In the genomic region with DNA sequence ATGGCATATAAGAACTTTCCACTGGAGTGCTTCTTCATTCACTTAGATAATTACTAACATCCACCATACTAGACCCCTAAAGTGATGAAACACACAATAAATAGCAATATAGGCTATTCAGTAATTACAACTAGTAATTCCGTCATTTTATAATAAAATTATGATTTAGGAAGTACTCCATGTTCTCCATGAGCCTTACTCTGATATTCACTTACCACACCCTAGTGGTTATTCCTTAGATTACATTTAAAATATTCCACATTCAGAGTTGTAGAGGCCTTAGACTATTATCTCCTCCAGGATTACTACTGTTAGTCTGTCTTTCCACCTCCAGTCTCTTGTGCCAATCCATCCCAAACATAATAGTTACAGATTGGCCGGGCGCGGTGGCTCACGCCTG, we compare ENCODE assay signal across 11 cellular contexts.
DNase-seq lines count a peak whose midpoint lies in the region; ATAC-seq, FAIRE-seq and TF ChIP-seq lines count a peak whose summit lies in the region.
"Had no signal": no experiment of that assay in that cellular context is flagged by ENCODE, and none has a peak within 500 bp of the region (broad histone marks: within the 10 kb centered on the region; RNA-seq: fewer than 3 reads in every experiment).

No MANE protein-coding gene starts in this region.

- H3K9me3 ChIP-seq in Loucy (ENCODE audit: insufficient read depth, low read depth, low read length) (no peaks in the 10 kb centered on the region), neutrophil (no peaks in the 10 kb centered on the region)

- DNase-seq in DMS 273 (lab: John Stamatoyannopoulos, UW; ENCODE audit: unreplicated experiment): peak; percentile 48
- no peak for DNase-seq in DMS 273 treated with DMSO at 0.1 percent for 48 hours (lab: John Stamatoyannopoulos, UW)
- peak; percentile 14 for DNase-seq in MCF 10A (ENCODE audit: unreplicated experiment)
- DNase-seq in urothelium cell line (ENCODE audit: low spot score): no peak
- DNase-seq: 8988T had no signal

- no peaks in the 10 kb centered on the region for H3K9me2 ChIP-seq in Loucy (replicated peaks; ENCODE audit: low read depth, low read length)

- POLR2A ChIA-PET in MCF 10A (lab: Yijun Ruan, JAX): no interaction called here

- H3K27me3 Mint-ChIP-seq in MCF 10A (ENCODE audit: insufficient read depth, unreplicated experiment): no peaks in the 10 kb centered on the region

- TF ChIP-seq CTCF in Loucy (conservative IDR thresholded peaks at IDR 0.05; ENCODE audit: low read length) (peak; percentile 54), MCF 10A (IDR thresholded peaks at IDR 0.05; ENCODE audit: unreplicated experiment) (no peak), neutrophil (IDR thresholded peaks at IDR 0.05) (peak; percentile 9)

- no peak overlapping the region for H2AFZ ChIP-seq in Loucy (ENCODE audit: low read length)

- FAIRE-seq in urothelium cell line (lab: Jason Lieb, UNC): no peak

- H3K4me1 Mint-ChIP-seq in MCF 10A (ENCODE audit: insufficient read depth, unreplicated experiment): peaks cover 21% of the 10 kb centered on the region

- intact Hi-C loops in MCF 10A (cut with micrococcal nuclease): no loop called here

- H3K27ac Mint-ChIP-seq in MCF 10A (ENCODE audit: low read depth, unreplicated experiment): no peak overlapping the region

- no peaks in the 10 kb centered on the region for H3F3A ChIP-seq in Loucy (ENCODE audit: low read depth)

- no peak overlapping the region for H3K9ac ChIP-seq in Loucy (ENCODE audit: low read depth, low read length, poor library complexity, severe bottlenecking)

- H3K27me3 ChIP-seq in Loucy (ENCODE audit: insufficient read depth, low read length, poor library complexity, severe bottlenecking) (no peaks in the 10 kb centered on the region), neutrophil (no peaks in the 10 kb centered on the region)

- H3K36me3 ChIP-seq in Loucy (ENCODE audit: insufficient read depth, low read length) (peaks cover 75% of the 10 kb centered on the region), neutrophil (peaks cover 38% of the 10 kb centered on the region)

- no peak overlapping the region for H3K4me2 ChIP-seq in Loucy (ENCODE audit: low read depth, low read length, poor library complexity, severe bottlenecking)

- BruUV-seq in MCF 10A (replicated peaks; lab: Mats Ljungman, UMichigan): no TSS peak

- peaks cover 9% of the 10 kb centered on the region; the same call in 1 of the 2 replicates for H3K79me2 ChIP-seq in Loucy (ENCODE audit: insufficient read depth, low read length)

- peaks cover 14% of the 10 kb centered on the region for H4K20me1 ChIP-seq in Loucy (ENCODE audit: insufficient read depth, low read length, poor library complexity, severe bottlenecking)

- peaks cover 71% of the 10 kb centered on the region for H3K36me3 Mint-ChIP-seq in MCF 10A (ENCODE audit: insufficient read depth, unreplicated experiment)

- H3K9me3 Mint-ChIP-seq in MCF 10A (ENCODE audit: unreplicated experiment): no peaks in the 10 kb centered on the region

- H3K4me1 ChIP-seq in Loucy (ENCODE audit: insufficient read depth, low read length, poor library complexity, severe bottlenecking) (no peaks in the 10 kb centered on the region), neutrophil (ENCODE audit: control insufficient read depth in 1 of 2, insufficient read depth in 1 of 2, low read depth in 1 of 2, low read length in 1 of 2) (peaks cover 7% of the 10 kb centered on the region in 2 experiments)

- no peak overlapping the region for H3K27ac ChIP-seq in neutrophil
- H3K27ac ChIP-seq: HL-60 had no signal

- CTCF ChIA-PET in MCF 10A (lab: Yijun Ruan, JAX): no interaction called here

- ATAC-seq in HG03432 (IDR thresholded peaks at IDR 0.05; ENCODE audit: unreplicated experiment): no peak
- no peak for ATAC-seq in GM18858 (IDR thresholded peaks at IDR 0.05; ENCODE audit: unreplicated experiment)

- H3K4me3 Mint-ChIP-seq in MCF 10A (ENCODE audit: unreplicated experiment): no peak overlapping the region

- H3K4me3 ChIP-seq in Loucy (ENCODE audit: low read length, poor library complexity, severe bottlenecking) (no peak overlapping the region), neutrophil (ENCODE audit: low read depth in 1 of 2, low read length in 1 of 2) (no peak overlapping the region)
- H3K4me3 ChIP-seq: lung had no signal

Comparison
In these comparisons a context has a peak if more than half of its experiments do, and no peak if none do; other contexts are left out.
1. DNase-seq: peak in DMS 273 (single experiment) and MCF 10A (single experiment); none in DMS 273 treated with DMSO at 0.1 percent for 48 hours (single experiment) and urothelium cell line (single experiment).